In the genomic region with DNA sequence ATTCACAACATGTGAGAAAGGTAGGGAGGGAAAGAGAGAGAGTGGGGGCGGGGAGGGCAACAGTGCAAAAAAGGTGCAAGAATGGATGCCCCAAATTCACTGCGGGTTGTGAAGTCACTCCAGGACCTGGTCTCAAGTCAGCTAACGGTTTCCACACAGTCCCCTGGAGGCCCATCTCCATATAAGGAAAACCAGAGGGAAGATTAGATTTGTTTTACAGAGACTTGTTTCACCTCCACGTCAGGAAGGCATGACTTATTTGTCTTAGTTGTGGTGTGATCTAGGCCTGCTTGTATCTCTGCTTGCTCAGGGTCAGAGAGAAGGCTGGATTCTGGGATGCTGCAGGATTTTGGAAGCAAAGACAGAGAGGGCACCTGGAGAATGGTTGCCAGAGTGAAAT, we compare ENCODE assay signal across 16 cellular contexts.
DNase-seq lines count a peak whose midpoint lies in the region; ATAC-seq and TF ChIP-seq lines count a peak whose summit lies in the region.
"Had no signal": no experiment of that assay in that cellular context is flagged by ENCODE, and none has a peak within 500 bp of the region (broad histone marks: within the 10 kb centered on the region; RNA-seq: fewer than 3 reads in every experiment).

No MANE protein-coding gene starts in this region.

- no peak overlapping the region for H3K27ac ChIP-seq in iPS-20b (ENCODE audit: low read length)
- H3K27ac ChIP-seq in aorta (ENCODE audit: low read depth in 1 of 2, low read length in 2 of 2): no peak overlapping the region
- H3K27ac ChIP-seq: 22Rv1, A549, C4-2B had no signal

- peak overlapping the region; percentile 10; the same call in 1 of the 2 replicates for H3K9ac ChIP-seq in iPS-20b (ENCODE audit: low read depth, low read length)

- WGBS in aorta, 2 donors: 42 to 50% methylated on average over 4 of the region's 4 CpGs

- no peak for ATAC-seq in left ventricle myocardium superior
- ATAC-seq in HG03039 (IDR thresholded peaks at IDR 0.05; ENCODE audit: unreplicated experiment): no peak
- ATAC-seq in aorta (ENCODE audit: low FRiP score): no peak
- ATAC-seq: A549 had no signal

- peak overlapping the region; percentile 10; the same call in 1 of the 2 replicates for H3K4me3 ChIP-seq in BE2C (ENCODE audit: low read depth, low read length)
- no peak overlapping the region for H3K4me3 ChIP-seq in iPS-20b (ENCODE audit: low read length)
- no peak overlapping the region for H3K4me3 ChIP-seq in aorta (ENCODE audit: low read length in 2 of 2)
- H3K4me3 ChIP-seq: A549, HAP-1 had no signal

- TF ChIP-seq CTCF in BE2C (IDR thresholded peaks at IDR 0.05; ENCODE audit: low read depth, low read length): no peak

- no peaks in the 10 kb centered on the region for H3K36me3 ChIP-seq in BE2C
- no peaks in the 10 kb centered on the region for H3K36me3 ChIP-seq in iPS-20b (ENCODE audit: insufficient read depth, low read depth, low read length)
- no peaks in the 10 kb centered on the region for H3K36me3 ChIP-seq in aorta (ENCODE audit: control insufficient read depth in 1 of 2, insufficient read depth in 2 of 2, low read length in 1 of 2)
- H3K36me3 ChIP-seq: HAP-1 had no signal

- intact Hi-C loops in left ventricle myocardium superior (cut with micrococcal nuclease): no loop called here
- intact Hi-C loops in aorta (cut with DNase I): no loop called here

- H3K27me3 ChIP-seq in BE2C (no peaks in the 10 kb centered on the region), iPS-20b (ENCODE audit: insufficient read depth, low read length) (peaks cover 24% of the 10 kb centered on the region), aorta (ENCODE audit: control insufficient read depth in 1 of 2, insufficient read depth in 2 of 2, low read length in 1 of 2) (no peaks in the 10 kb centered on the region)

- peaks cover 27% of the 10 kb centered on the region for H3K4me1 ChIP-seq in BE2C
- peaks cover 13% of the 10 kb centered on the region; the same call in 1 of the 2 replicates for H3K4me1 ChIP-seq in iPS-20b (ENCODE audit: insufficient read depth, low read length)
- no peaks in the 10 kb centered on the region for H3K4me1 ChIP-seq in aorta (ENCODE audit: control insufficient read depth in 1 of 2, insufficient read depth in 2 of 2, low read length in 2 of 2)
- H3K4me1 ChIP-seq: A549, Caco-2, HAP-1 had no signal

- no peaks in the 10 kb centered on the region for H3K9me3 ChIP-seq in BE2C
- no peaks in the 10 kb centered on the region for H3K9me3 ChIP-seq in iPS-20b (ENCODE audit: insufficient read depth, low read depth, low read length)
- H3K9me3 ChIP-seq in aorta (ENCODE audit: control insufficient read depth, low read length): no peaks in the 10 kb centered on the region
- H3K9me3 ChIP-seq: A549, Caco-2, HAP-1 had no signal

- DNase-seq in BE2C (peak; percentile 23), HT1080 (ENCODE audit: low read depth) (peak; percentile 10), SK-N-DZ (ENCODE audit: low spot score) (peak; percentile 96), left ventricle myocardium superior (no peak), C1 segment of cervical spinal cord (lab: John Stamatoyannopoulos, UW) (no peak), aorta (no peak)
- DNase-seq: Caco-2; CD4-positive, alpha-beta T cell; GDM1; KBM-7 had no signal

Comparison
In these comparisons a context has a peak if more than half of its experiments do, and no peak if none do; other contexts are left out.
1. DNase-seq: peak in BE2C (single experiment), HT1080 (single experiment) and SK-N-DZ (single experiment); none in left ventricle myocardium superior (single experiment), C1 segment of cervical spinal cord (0 of 14) and aorta (0 of 2).